ENCODE assay signal across 7 cellular contexts in genomic region chr17:81683208-81683583, GRCh38. TPM values are rescaled to one million over a fixed set of nuclear protein-coding genes. Genes with fewer than 3 reads are reported as not detected.
DNase-seq lines count a peak whose midpoint lies in the region; ATAC-seq and TF ChIP-seq lines count a peak whose summit lies in the region.

No MANE protein-coding gene starts in this region.

- H3K9me3 Mint-ChIP-seq in activated B cell treated with CpG ODN at 0.5 μM for 24 hours, result no peaks in the 10 kb centered on the region

- H3K4me3 Mint-ChIP-seq in activated B cell treated with CpG ODN at 0.5 μM for 24 hours, result peak overlapping the region; percentile 95

- DNase-seq in activated B cell treated with CpG ODN at 0.5 μM for 24 hours, result no peak
- no peak for DNase-seq in right cardiac atrium
- no peak for DNase-seq in SHP77 treated with DMSO at 0.1 percent for 48 hours (lab: John Stamatoyannopoulos, UW)
- DNase-seq in islet precursor cell, result no peak

- H3K4me1 Mint-ChIP-seq in activated B cell treated with CpG ODN at 0.5 μM for 24 hours, result peaks cover 34% of the 10 kb centered on the region

- under 1% methylated on average over 37 of the region's 37 CpGs for WGBS in right cardiac atrium

- H3K4me3 ChIP-seq in right cardiac atrium (ENCODE audit: low read length), result peak overlapping the region; percentile 71
- H3K4me3 ChIP-seq in skin epidermis, result peak overlapping the region; percentile 59 to 100 (median 96)

- CTCF ChIA-PET in activated B cell treated with CpG ODN at 0.5 μM for 24 hours (lab: Charles Lee), result interaction anchor here (0.9 to 1.8 kb wide), 3 partner anchors 11 to 20 kb away, joined by 3 to 5 read pairs (median 3); partner anchors contain the start of gene MRPL12

- POLR2A ChIA-PET in activated B cell treated with CpG ODN at 0.5 μM for 24 hours (lab: Charles Lee), result interaction anchor here (0.6 to 3.1 kb wide), 19 partner anchors 8 to 1228 kb away, joined by 3 to 39 read pairs (median 4); partner anchors contain the start of genes ARHGDIA, CCDC137, CEP131 and DUS1L

- no peaks in the 10 kb centered on the region for H3K9me3 ChIP-seq in right cardiac atrium (ENCODE audit: control insufficient read depth, low read length)

- H3K27me3 Mint-ChIP-seq in activated B cell treated with CpG ODN at 0.5 μM for 24 hours, result no peaks in the 10 kb centered on the region

- TF ChIP-seq CTCF in activated B cell treated with CpG ODN at 0.5 μM for 24 hours (IDR thresholded peaks at IDR 0.05), result no peak

- intact Hi-C loops in activated B cell treated with CpG ODN at 0.5 μM for 24 hours (cut with micrococcal nuclease) (loop anchor here (1.0 to 5.0 kb wide), 5 partner anchors 17 to 774 kb away; partner anchors contain the start of genes CCDC137, MRPL12, NARF and NPLOC4), right cardiac atrium (cut with DNase I) (no loop called here)

- peak overlapping the region; percentile 53 for H3K27ac Mint-ChIP-seq in activated B cell treated with CpG ODN at 0.5 μM for 24 hours

- no peaks in the 10 kb centered on the region for H3K27me3 ChIP-seq in right cardiac atrium (ENCODE audit: control insufficient read depth, insufficient read depth)

- H3K4me1 ChIP-seq in right cardiac atrium (ENCODE audit: control insufficient read depth, insufficient read depth, low read length), result peaks cover 6% of the 10 kb centered on the region

- H3K27ac ChIP-seq in right cardiac atrium (ENCODE audit: low read length) (peak overlapping the region; percentile 34), skin epidermis (peak overlapping the region; percentile 69 to 98 (median 92))

- peak; percentile 3 for ATAC-seq in GM18870 (IDR thresholded peaks at IDR 0.05; ENCODE audit: unreplicated experiment)
- peak; percentile 29 for ATAC-seq in HG02938 (IDR thresholded peaks at IDR 0.05; ENCODE audit: unreplicated experiment)
- ATAC-seq in activated B cell treated with CpG ODN at 0.5 μM for 24 hours (ENCODE audit: low read depth), result peak; percentile 13
- peak in 1 of 2 donors; percentile 45 for ATAC-seq in right cardiac atrium

- H3K36me3 Mint-ChIP-seq in activated B cell treated with CpG ODN at 0.5 μM for 24 hours (ENCODE audit: low read depth), result peaks cover 40% of the 10 kb centered on the region

RNA-seq across cellular contexts. Expression of gene ARL16, which starts 0.4 kb away (rescaled TPM):
- total RNA-seq in activated B cell treated with CpG ODN at 0.5 μM for 24 hours (30.7 and 33.3 TPM in 2 replicates), right cardiac atrium (10 to 100 TPM; 13.2 to 24.4 (median 16.8) TPM)
- polyA plus RNA-seq in right cardiac atrium, result 20.9 TPM

RNA-seq across cellular contexts. Expression of gene HGS, which starts 0.6 kb away (rescaled TPM):
- total RNA-seq in activated B cell treated with CpG ODN at 0.5 μM for 24 hours (132 and 151 TPM in 2 replicates), right cardiac atrium (10 to 100 TPM; 42.1 to 50.3 (median 47.9) TPM)
- polyA plus RNA-seq in right cardiac atrium, result 48.6 TPM

RNA-seq across cellular contexts. Expression of gene CCDC137, which starts 16.7 kb away (rescaled TPM):
- total RNA-seq in activated B cell treated with CpG ODN at 0.5 μM for 24 hours (34.7 and 41.3 TPM in 2 replicates), right cardiac atrium (1 to 10 TPM; 5.0 to 7.8 (median 6.7) TPM)
- 10.9 TPM for polyA plus RNA-seq in right cardiac atrium

RNA-seq across cellular contexts. Expression of gene OXLD1, which starts 16.8 kb away (rescaled TPM):
- total RNA-seq in activated B cell treated with CpG ODN at 0.5 μM for 24 hours, result 36.7 and 37.3 TPM in 2 replicates
- 10 to 100 TPM; 20.7 to 27.9 (median 24.6) TPM for total RNA-seq in right cardiac atrium
- polyA plus RNA-seq in right cardiac atrium, result 41.0 TPM

RNA-seq across cellular contexts. Expression of gene MRPL12, which starts 20.0 kb away (rescaled TPM):
- total RNA-seq in activated B cell treated with CpG ODN at 0.5 μM for 24 hours (68.8 and 69.8 TPM in 2 replicates), right cardiac atrium (100 to 1,000 TPM in 3 of 4 donors, 10 to 100 TPM in 1; 83.3 to 142 (median 112) TPM)
- polyA plus RNA-seq in right cardiac atrium, result 310 TPM
